19 cellular contexts compared by ENCODE assay signal in the genomic region with DNA sequence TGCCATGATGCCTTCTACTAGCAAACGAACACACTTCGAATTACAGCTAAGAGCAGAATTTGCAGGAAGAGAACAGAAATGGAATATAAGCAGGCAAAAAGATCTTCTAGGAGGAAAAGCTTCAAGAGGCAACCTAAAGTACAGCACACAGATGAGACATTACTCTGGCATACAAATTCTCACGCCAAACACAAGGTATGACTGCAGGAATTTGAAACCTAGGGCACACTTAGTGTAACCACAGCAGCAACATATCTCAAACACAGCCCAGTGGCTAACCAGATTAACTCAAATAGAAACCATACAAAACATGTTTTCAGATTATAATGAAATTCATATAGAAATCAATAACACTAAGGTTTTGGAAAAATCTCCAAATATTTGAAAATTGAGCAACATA.
"Had no signal": no experiment of that assay in that cellular context is flagged by ENCODE, and none has a peak within 500 bp of the region (broad histone marks: within the 10 kb centered on the region; RNA-seq: fewer than 3 reads in every experiment).

No MANE protein-coding gene starts in this region.

- H3K27me3 ChIP-seq: brain microvascular endothelial cell, dorsolateral prefrontal cortex, esophagus muscularis mucosa, foreskin keratinocyte, heart left ventricle, left lung, right lobe of liver had no signal

- H3K36me3 ChIP-seq: brain microvascular endothelial cell, esophagus muscularis mucosa, heart left ventricle, left lung, prostate gland, right lobe of liver had no signal

- ATAC-seq: foreskin keratinocyte, heart left ventricle, left lung, natural killer cell, right lobe of liver, T-helper 17 cell had no signal

- H3K27ac ChIP-seq: brain microvascular endothelial cell, dorsolateral prefrontal cortex, esophagus muscularis mucosa, foreskin keratinocyte, heart left ventricle, left lung, prostate gland, right lobe of liver had no signal

- H3K4me3 ChIP-seq: dorsolateral prefrontal cortex, esophagus muscularis mucosa, heart left ventricle, left lung, prostate gland, right lobe of liver had no signal

- H3K4me1 ChIP-seq: esophagus muscularis mucosa, heart left ventricle, left lung, prostate gland, right lobe of liver had no signal

- FAIRE-seq: endometrium, islet of Langerhans, TTC549 had no signal

- DNase-seq: activated CD4-positive, alpha-beta T cell treated with anti-CD3 and anti-CD28 coated beads, Interleukin-2, amount 10 ng/mL, durations not matched to agents 7 days and 5 days; activated CD4-positive, CD25-positive, alpha-beta regulatory T cell; activated CD8-positive, alpha-beta memory T cell treated with anti-CD3 and anti-CD28 coated beads for 24 hours; activated effector memory CD4-positive, alpha-beta T cell treated with Interleukin-2 at 50 U/mL for 16 hours; activated T-cell treated with anti-CD3 and anti-CD28 coated beads for 4 hours; brain microvascular endothelial cell; dorsolateral prefrontal cortex; heart left ventricle; left lung; natural killer cell; occipital lobe; right lobe of liver; T-helper 17 cell had no signal

- H3K9me3 ChIP-seq: esophagus muscularis mucosa, heart left ventricle, left lung, prostate gland, right lobe of liver had no signal
